16 cellular contexts compared by ENCODE assay signal in the genomic region with DNA sequence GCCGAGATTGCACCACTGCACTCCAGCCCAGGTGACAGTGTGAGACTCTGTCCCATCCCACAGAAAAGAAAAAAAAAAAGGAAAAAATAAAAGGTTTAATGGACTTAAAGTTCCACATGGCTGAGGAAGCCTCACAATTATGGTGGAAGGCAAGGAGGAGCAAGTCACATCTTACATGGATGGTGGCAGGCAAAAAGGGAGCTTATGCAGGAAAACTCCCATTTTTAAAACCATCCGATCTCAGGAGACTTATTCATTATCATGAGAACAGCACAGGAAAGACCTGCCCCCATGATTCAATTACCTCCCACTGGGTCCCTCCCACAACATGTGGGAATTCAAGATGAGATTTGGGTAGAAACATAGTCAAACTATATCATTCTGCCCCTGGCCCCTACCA. TPM values are rescaled to one million over a fixed set of nuclear protein-coding genes. Genes with fewer than 3 reads are reported as not detected.
"Had no signal": no experiment of that assay in that cellular context is flagged by ENCODE, and none has a peak within 500 bp of the region (broad histone marks: within the 10 kb centered on the region; RNA-seq: fewer than 3 reads in every experiment).

No MANE protein-coding gene starts in this region.

RNA-seq across cellular contexts. Expression of a gene that starts 15.8 kb away (rescaled TPM):
- total RNA-seq: stomach, subcutaneous adipose tissue, suprapubic skin, temporal lobe, testis, thoracic aorta, thyroid gland, tibial nerve, transverse colon, upper lobe of left lung, upper lobe of right lung, ureter, urinary bladder, uterus, vagina had no signal
- polyA plus RNA-seq: stomach, thymus, urinary bladder had no signal

RNA-seq across cellular contexts. Expression of a gene that starts 29.0 kb away (rescaled TPM):
- total RNA-seq: stomach, subcutaneous adipose tissue, suprapubic skin, temporal lobe, thoracic aorta, thyroid gland, tibial nerve, transverse colon, upper lobe of left lung, upper lobe of right lung, ureter, urinary bladder, uterus, vagina had no signal
- polyA plus RNA-seq: stomach, urinary bladder had no signal
